ENCODE assay signal across 9 cellular contexts in genomic region chr20:3239867-3240775, GRCh38. TPM values are rescaled to one million over a fixed set of nuclear protein-coding genes. Genes with fewer than 3 reads are reported as not detected.
A peak's percentile ranks its signal among the peaks of the same experiment; 100 is the strongest.
DNase-seq lines count a peak whose midpoint lies in the region; ATAC-seq, FAIRE-seq and TF ChIP-seq lines count a peak whose summit lies in the region.
"Had no signal": no experiment of that assay in that cellular context is flagged by ENCODE, and none has a peak within 500 bp of the region (broad histone marks: within the 10 kb centered on the region; RNA-seq: fewer than 3 reads in every experiment).

No MANE protein-coding gene starts in this region.

- peaks cover 37% of the 10 kb centered on the region for H3K27me3 ChIP-seq in astrocyte (ENCODE audit: insufficient read depth, low read length)
- peaks cover 26% of the 10 kb centered on the region for H3K27me3 ChIP-seq in kidney epithelial cell (ENCODE audit: control insufficient read depth, insufficient read depth, low read length)
- no peaks in the 10 kb centered on the region for H3K27me3 ChIP-seq in thyroid gland

- no peaks in the 10 kb centered on the region for H3K9me3 Mint-ChIP-seq in T-helper 1 cell treated with Interleukin-12 subunit alpha and Interleukin-12 subunit beta and Interleukin-4 antibody, amounts not matched to agents 30 μg/mL and 1 μg/mL, for 36 hours
- no peaks in the 10 kb centered on the region for H3K9me3 Mint-ChIP-seq in astrocyte (ENCODE audit: unreplicated experiment)

- 17 to 30% methylated on average over 19 to 50 of the region's 54 CpGs for WGBS in thyroid gland, 2 donors

- H3K4me3 ChIP-seq in astrocyte (ENCODE audit: insufficient read depth, low read depth, low read length) (peak overlapping the region; percentile 62), kidney epithelial cell (ENCODE audit: low read depth, low read length) (peak overlapping the region; percentile 56), thyroid gland (replicated peaks in 1 of 3) (peak overlapping the region in 2 of 3 donors; percentile 80 to 91)

- no peaks in the 10 kb centered on the region for H3K9me3 ChIP-seq in astrocyte (ENCODE audit: insufficient read depth, low read depth, low read length)
- no peaks in the 10 kb centered on the region for H3K9me3 ChIP-seq in thyroid gland

- H3K4me1 ChIP-seq in astrocyte (ENCODE audit: insufficient read depth, low read length) (peaks cover 8% of the 10 kb centered on the region), thyroid gland (peaks cover 19 to 54% of the 10 kb centered on the region in 2 donors)

- peak overlapping the region; percentile 86 for H3K4me2 ChIP-seq in astrocyte (ENCODE audit: low read length)

- intact Hi-C loops in thyroid gland (cut with DNase I): no loop called here

- H3K4me3 Mint-ChIP-seq in T-helper 1 cell treated with Interleukin-12 subunit alpha and Interleukin-12 subunit beta and Interleukin-4 antibody, amounts not matched to agents 30 μg/mL and 1 μg/mL, for 36 hours: peak overlapping the region; percentile 92
- peak overlapping the region; percentile 86 for H3K4me3 Mint-ChIP-seq in astrocyte (ENCODE audit: unreplicated experiment)

- DNase-seq in T-helper 1 cell: no peak
- no peak for DNase-seq in astrocyte (ENCODE audit: low read depth)
- DNase-seq in kidney epithelial cell (ENCODE audit: low read depth): no peak
- DNase-seq in thyroid gland: no peak
- DNase-seq in GOT3 (lab: John Stamatoyannopoulos, UW): no peak
- DNase-seq in LoVo (ENCODE audit: low spot score): no peak
- DNase-seq: DND-41 had no signal

- peaks cover 21% of the 10 kb centered on the region for H4K20me1 ChIP-seq in astrocyte (ENCODE audit: insufficient read depth, low read length)

- TF ChIP-seq POLR2A in thyroid gland (IDR thresholded peaks at IDR 0.05): no peak

- no peak overlapping the region for H3K27ac Mint-ChIP-seq in T-helper 1 cell treated with Interleukin-12 subunit alpha and Interleukin-12 subunit beta and Interleukin-4 antibody, amounts not matched to agents 30 μg/mL and 1 μg/mL, for 36 hours
- H3K27ac Mint-ChIP-seq in astrocyte (ENCODE audit: unreplicated experiment): no peak overlapping the region

- H3K27ac ChIP-seq in astrocyte (ENCODE audit: low read depth, low read length) (no peak overlapping the region), thyroid gland (peak overlapping the region; percentile 11 to 81 (median 54))

- H3K4me1 Mint-ChIP-seq in T-helper 1 cell treated with Interleukin-12 subunit alpha and Interleukin-12 subunit beta and Interleukin-4 antibody, amounts not matched to agents 30 μg/mL and 1 μg/mL, for 36 hours (ENCODE audit: low read depth): peaks cover 10% of the 10 kb centered on the region
- no peaks in the 10 kb centered on the region for H3K4me1 Mint-ChIP-seq in astrocyte (ENCODE audit: low read depth, unreplicated experiment)

- peak overlapping the region; percentile 88 for H2AFZ ChIP-seq in astrocyte (ENCODE audit: low read depth, low read length)

- FAIRE-seq in astrocyte (lab: Jason Lieb, UNC): no peak

- H3K36me3 Mint-ChIP-seq in T-helper 1 cell treated with Interleukin-12 subunit alpha and Interleukin-12 subunit beta and Interleukin-4 antibody, amounts not matched to agents 30 μg/mL and 1 μg/mL, for 36 hours (ENCODE audit: low read depth): peaks cover 3% of the 10 kb centered on the region
- H3K36me3 Mint-ChIP-seq in astrocyte (ENCODE audit: low read depth, unreplicated experiment): peaks cover 2% of the 10 kb centered on the region

- no peaks in the 10 kb centered on the region for H3K79me2 ChIP-seq in astrocyte (ENCODE audit: insufficient read depth, low read length)

- H3K27me3 Mint-ChIP-seq in T-helper 1 cell treated with Interleukin-12 subunit alpha and Interleukin-12 subunit beta and Interleukin-4 antibody, amounts not matched to agents 30 μg/mL and 1 μg/mL, for 36 hours (ENCODE audit: low read depth): peaks cover 69% of the 10 kb centered on the region
- H3K27me3 Mint-ChIP-seq in astrocyte (ENCODE audit: low read depth, unreplicated experiment): peaks cover 45% of the 10 kb centered on the region

- ATAC-seq in GM21515 (IDR thresholded peaks at IDR 0.05; ENCODE audit: unreplicated experiment): no peak

- peak overlapping the region; percentile 33 for H3K9ac ChIP-seq in astrocyte (ENCODE audit: low read length)

- TF ChIP-seq CTCF in astrocyte (IDR thresholded peaks at IDR 0.05; ENCODE audit: insufficient read depth, low read depth, low read length) (no peak), kidney epithelial cell (IDR thresholded peaks at IDR 0.05; ENCODE audit: insufficient read depth, low read length, poor library complexity, severe bottlenecking) (no peak), thyroid gland (IDR thresholded peaks at IDR 0.05) (no peak)

- H3K36me3 ChIP-seq in astrocyte (ENCODE audit: insufficient read depth, low read length) (no peaks in the 10 kb centered on the region), kidney epithelial cell (ENCODE audit: control insufficient read depth, insufficient read depth, low read length) (no peaks in the 10 kb centered on the region), thyroid gland (no peaks in the 10 kb centered on the region)

RNA-seq across cellular contexts. Expression of gene SLC4A11, which starts 1.1 kb away (rescaled TPM):
- total RNA-seq in astrocyte (3.9 and 6.6 TPM in 2 replicates), kidney epithelial cell (4.9 and 8.5 TPM in 2 replicates), thyroid gland (100 to 1,000 TPM in 2 of 4 donors, 10 to 100 TPM in 2; 26.3 to 133 (median 85.8) TPM)

RNA-seq across cellular contexts. Expression of gene ITPA, which starts 30.8 kb away (rescaled TPM):
- 55.5 and 55.6 TPM in 2 replicates for total RNA-seq in astrocyte
- total RNA-seq in kidney epithelial cell: 71.2 and 80.5 TPM in 2 replicates
- total RNA-seq in thyroid gland: 10 to 100 TPM; 58.3 to 81.3 (median 68.2) TPM

RNA-seq across cellular contexts. Expression of gene DDRGK1, which starts 35.6 kb away (rescaled TPM):
- 36.7 and 42.8 TPM in 2 replicates for total RNA-seq in astrocyte
- total RNA-seq in kidney epithelial cell: 89.8 and 108 TPM in 2 replicates
- 100 to 1,000 TPM in 3 of 4 donors, 10 to 100 TPM in 1; 95.5 to 136 (median 126) TPM for total RNA-seq in thyroid gland
